In genomic region chr11:534592-535518, GRCh38 we compare ENCODE assay signal across 8 cellular contexts. TPM values are rescaled to one million over a fixed set of nuclear protein-coding genes. Genes with fewer than 3 reads are reported as not detected.
A peak's percentile ranks its signal among the peaks of the same experiment; 100 is the strongest.
DNase-seq lines count a peak whose midpoint lies in the region; ATAC-seq and TF ChIP-seq lines count a peak whose summit lies in the region.

No MANE protein-coding gene starts in this region.

- no peaks in the 10 kb centered on the region for H3K27me3 ChIP-seq in DND-41 (ENCODE audit: insufficient read depth, low read length, poor library complexity)
- H3K27me3 ChIP-seq in H7 (ENCODE audit: control insufficient read depth, insufficient read depth, low read length): peaks cover 11% of the 10 kb centered on the region
- peaks cover 26% of the 10 kb centered on the region for H3K27me3 ChIP-seq in NT2/D1 (ENCODE audit: insufficient read depth, insufficient read length)

- H3K4me2 ChIP-seq in DND-41 (ENCODE audit: insufficient read depth, low read length): peak overlapping the region; percentile 98

- H3K9ac ChIP-seq in DND-41 (ENCODE audit: low read depth, low read length) (peak overlapping the region; percentile 88), NT2/D1 (ENCODE audit: insufficient read length, low read depth) (peak overlapping the region; percentile 94)

- no peaks in the 10 kb centered on the region for H3K9me3 ChIP-seq in DND-41 (ENCODE audit: insufficient read depth, low read length, severe bottlenecking)
- no peaks in the 10 kb centered on the region for H3K9me3 ChIP-seq in NT2/D1 (ENCODE audit: insufficient read depth, low read length)

- H3K4me3 Mint-ChIP-seq in immature natural killer cell: peak overlapping the region; percentile 30 to 63 (median 55)
- peak overlapping the region; percentile 81 for H3K4me3 Mint-ChIP-seq in stimulated activated memory B cell treated with anti-CD40 and anti-IgM and Interleukin-4, amounts not matched to agents 10 μg/mL and 1 μg/mL and 100 μg/mL, for 72 hours

- peaks cover 18% of the 10 kb centered on the region for H3K79me2 ChIP-seq in DND-41 (ENCODE audit: insufficient read depth, low read length)

- H3K4me1 ChIP-seq in DND-41 (ENCODE audit: insufficient read depth, low read length) (peaks cover 41% of the 10 kb centered on the region), NT2/D1 (ENCODE audit: insufficient read depth, insufficient read length) (peaks cover 24% of the 10 kb centered on the region)

- no peaks in the 10 kb centered on the region for H3K36me3 Mint-ChIP-seq in immature natural killer cell
- H3K36me3 Mint-ChIP-seq in stimulated activated memory B cell treated with anti-CD40 and anti-IgM and Interleukin-4, amounts not matched to agents 10 μg/mL and 1 μg/mL and 100 μg/mL, for 72 hours: peaks cover 14% of the 10 kb centered on the region

- peaks cover 36% of the 10 kb centered on the region for H4K20me1 ChIP-seq in DND-41 (ENCODE audit: insufficient read depth, low read length)

- H3K36me3 ChIP-seq in DND-41 (ENCODE audit: insufficient read depth, low read length): peaks cover 35% of the 10 kb centered on the region
- H3K36me3 ChIP-seq in H7 (replicated peaks; ENCODE audit: control insufficient read depth, insufficient read depth, low read length): peaks cover 3% of the 10 kb centered on the region
- peaks cover 40% of the 10 kb centered on the region for H3K36me3 ChIP-seq in NT2/D1 (ENCODE audit: insufficient read depth, insufficient read length, low read length)

- ATAC-seq in DND-41 (ENCODE audit: insufficient read depth, low read depth) (peak; percentile 18; the same call in 1 of the 3 replicates), GM18861 (IDR thresholded peaks at IDR 0.05; ENCODE audit: unreplicated experiment) (no peak)
- ATAC-seq in stimulated activated memory B cell treated with anti-CD40 and anti-IgM and Interleukin-4, amounts not matched to agents 10 μg/mL and 1 μg/mL and 100 μg/mL, for 72 hours: peak; percentile 3

- peak overlapping the region; percentile 60 for H2AFZ ChIP-seq in DND-41 (ENCODE audit: low read depth, low read length)

- DNase-seq in DND-41 (peak; percentile 48), H7 (peak; percentile 87), NT2/D1 (ENCODE audit: low read depth, low spot score) (no peak), astrocyte of the spinal cord (ENCODE audit: low read depth, low spot score) (no peak), immature natural killer cell (peak in 2 of 3 donors; percentile 18 to 32), COLO829 (ENCODE audit: low spot score) (no peak)

- no peak overlapping the region for H3K27ac Mint-ChIP-seq in immature natural killer cell
- H3K27ac Mint-ChIP-seq in stimulated activated memory B cell treated with anti-CD40 and anti-IgM and Interleukin-4, amounts not matched to agents 10 μg/mL and 1 μg/mL and 100 μg/mL, for 72 hours: no peak overlapping the region

- no peak for TF ChIP-seq CTCF in DND-41 (IDR thresholded peaks at IDR 0.05; ENCODE audit: borderline replicate concordance, extremely low read depth, low read length, poor library complexity, severe bottlenecking)
- no peak for TF ChIP-seq CTCF in astrocyte of the spinal cord (IDR thresholded peaks at IDR 0.05; ENCODE audit: low read depth, low read length)

- in situ Hi-C loops in astrocyte of the spinal cord (cut with HindIII; ENCODE audit: low sequenced_read_pairs): no loop called here

- H3K9me3 Mint-ChIP-seq in immature natural killer cell: no peaks in the 10 kb centered on the region
- no peaks in the 10 kb centered on the region for H3K9me3 Mint-ChIP-seq in stimulated activated memory B cell treated with anti-CD40 and anti-IgM and Interleukin-4, amounts not matched to agents 10 μg/mL and 1 μg/mL and 100 μg/mL, for 72 hours

- peak overlapping the region; percentile 96 to 98 for H3K4me3 ChIP-seq in DND-41 (ENCODE audit: low read depth in 1 of 2, low read length in 2 of 2)
- H3K4me3 ChIP-seq in H7 (ENCODE audit: insufficient read depth, low read depth, low read length): peak overlapping the region; percentile 87
- H3K4me3 ChIP-seq in NT2/D1 (ENCODE audit: insufficient read length, low read depth): peak overlapping the region; percentile 84
- peak overlapping the region; percentile 71 for H3K4me3 ChIP-seq in astrocyte of the spinal cord (ENCODE audit: low read depth, low read length)

- peak overlapping the region; percentile 70 for H3K27ac ChIP-seq in DND-41 (ENCODE audit: low read length)

- H3K27me3 Mint-ChIP-seq in immature natural killer cell (ENCODE audit: low read depth in 3 of 3): peaks cover 4 to 8% (median 5%) of the 10 kb centered on the region in 3 donors
- no peaks in the 10 kb centered on the region for H3K27me3 Mint-ChIP-seq in stimulated activated memory B cell treated with anti-CD40 and anti-IgM and Interleukin-4, amounts not matched to agents 10 μg/mL and 1 μg/mL and 100 μg/mL, for 72 hours

- peaks cover 6 to 20% of the 10 kb centered on the region in 2 donors for H3K4me1 Mint-ChIP-seq in immature natural killer cell
- H3K4me1 Mint-ChIP-seq in stimulated activated memory B cell treated with anti-CD40 and anti-IgM and Interleukin-4, amounts not matched to agents 10 μg/mL and 1 μg/mL and 100 μg/mL, for 72 hours: peaks cover 43% of the 10 kb centered on the region

RNA-seq across cellular contexts. Expression of gene HRAS, which starts 0.5 kb away (rescaled TPM):
- total RNA-seq in H7 (2014; rRNA removed; shearing (Covaris generic)): 27.1 and 57.9 TPM in 2 replicates
- 10 to 100 TPM; 16.7 to 26.8 (median 18.6) TPM for polyA plus RNA-seq in immature natural killer cell

RNA-seq across cellular contexts. Expression of gene LRRC56, which starts 2.5 kb away (rescaled TPM):
- total RNA-seq in H7 (2014; rRNA removed; shearing (Covaris generic)): 1.3 and 1.5 TPM in 2 replicates
- under 1 TPM in 2 of 3 donors, not detected in 1; 0.27 to 0.89 TPM for polyA plus RNA-seq in immature natural killer cell

RNA-seq across cellular contexts. Expression of gene LMNTD2, which starts 25.7 kb away (rescaled TPM):
- total RNA-seq in H7 (2014; rRNA removed; shearing (Covaris generic)): 2.7 and 4.0 TPM in 2 replicates
- polyA plus RNA-seq in immature natural killer cell: under 1 TPM; 0.54 to 0.95 (median 0.66) TPM

RNA-seq across cellular contexts. Expression of gene RASSF7, which starts 25.9 kb away (rescaled TPM):
- 28.2 and 37.0 TPM in 2 replicates for total RNA-seq in H7 (2014; rRNA removed; shearing (Covaris generic))
- polyA plus RNA-seq in immature natural killer cell: 10 to 100 TPM; 20.3 to 31.9 (median 31.5) TPM

RNA-seq across cellular contexts. Expression of gene RNH1, which starts 27.8 kb away (rescaled TPM):
- 98.9 and 104 TPM in 2 replicates for total RNA-seq in H7 (2014; rRNA removed; shearing (Covaris generic))
- 100 to 1,000 TPM; 164 to 180 (median 168) TPM for polyA plus RNA-seq in immature natural killer cell

Comparison
In these comparisons a context has a peak if more than half of its experiments do, and no peak if none do; other contexts are left out.
1. DNase-seq: peak in DND-41 (single experiment), H7 (single experiment) and immature natural killer cell (2 of 3); none in NT2/D1 (single experiment), astrocyte of the spinal cord (single experiment) and COLO829 (single experiment).
2. Peak in every context shown above with its lines, with median percentiles within 50 percentile points of each other: H3K4me3 ChIP-seq.